In the genomic region with DNA sequence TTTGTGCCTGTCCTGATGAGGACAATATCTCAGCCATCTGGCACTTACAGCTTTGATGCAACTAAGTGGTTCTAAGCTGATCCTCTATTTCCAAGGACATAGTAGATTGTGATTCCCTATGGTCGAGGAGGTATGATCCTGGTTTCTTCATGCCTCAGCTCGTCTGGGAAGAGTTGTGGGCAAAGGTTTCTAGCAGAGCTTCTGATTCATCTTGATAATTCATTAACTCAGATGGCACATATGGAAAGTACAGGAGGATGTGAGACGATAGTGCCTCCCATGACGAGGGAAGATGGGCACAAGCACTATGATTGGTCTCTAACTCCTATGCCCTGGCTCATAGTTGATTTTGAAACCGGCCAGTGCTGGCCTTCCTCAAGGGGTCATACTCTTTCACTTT, we compare ENCODE assay signal across 20 cellular contexts.
"Had no signal": no experiment of that assay in that cellular context is flagged by ENCODE, and none has a peak within 500 bp of the region (broad histone marks: within the 10 kb centered on the region; RNA-seq: fewer than 3 reads in every experiment).

No MANE protein-coding gene starts in this region.

- ATAC-seq: activated naive CD4-positive, alpha-beta T cell treated with anti-CD3 and anti-CD28 coated beads, Interleukin-2, amount 50 U/mL, for 72 hours; activated T-helper 17 cell treated with anti-CD3 and anti-CD28 coated beads, Interleukin-2, amount 50 U/mL, for 72 hours; left lobe of liver; lower lobe of right lung; naive thymus-derived CD4-positive, alpha-beta T cell; stimulated activated naive B cell treated with anti-CD40 and anti-IgM and Interleukin-4, amounts not matched to agents 10 μg/mL and 1 μg/mL and 100 μg/mL, for 72 hours had no signal

- H3K27ac ChIP-seq: coronary artery, lower lobe of right lung, transverse colon, VCaP had no signal

- H3K4me1 ChIP-seq: lower lobe of right lung had no signal

- H3K27me3 ChIP-seq: brain microvascular endothelial cell, transverse colon had no signal

- DNase-seq: activated CD4-positive, alpha-beta T cell treated with anti-CD3 and anti-CD28 coated beads, Interleukin-2, amount 50 U/mL, for 1 hour; activated CD4-positive, CD25-positive, alpha-beta regulatory T cell treated with anti-CD3 and anti-CD28 coated beads, Interleukin-2, amount 50 U/mL, for 72 hours; activated T-cell treated with anti-CD3 and anti-CD28 coated beads, Interleukin-2, amount 50 U/mL, for 24 hours; aorta; brain microvascular endothelial cell; endodermal cell; kidney; lower lobe of right lung; naive thymus-derived CD4-positive, alpha-beta T cell; posterior cingulate gyrus; small intestine; stimulated activated CD4-positive, alpha-beta T cell treated with anti-CD3 and anti-CD28 coated beads, Interleukin-2, amount 100 ng/mL, for 48 hours; stimulated activated CD8-positive, alpha-beta memory T cell treated with anti-CD3 and anti-CD28 coated beads, Interleukin-4, amount 100 ng/mL, for 48 hours; stimulated activated naive B cell treated with anti-CD40 and anti-IgM and Interleukin-4, amounts not matched to agents 10 μg/mL and 1 μg/mL and 100 μg/mL, for 72 hours; transverse colon had no signal

- H3K4me3 ChIP-seq: coronary artery, lower lobe of right lung, transverse colon had no signal

- H3K36me3 ChIP-seq: brain microvascular endothelial cell, lower lobe of right lung, transverse colon had no signal

- H3K9me3 ChIP-seq: lower lobe of right lung, transverse colon had no signal
